Comparison of ENCODE assay signal across 12 cellular contexts in genomic region chr21:41752231-41752681, GRCh38. TPM values are rescaled to one million over a fixed set of nuclear protein-coding genes. Genes with fewer than 3 reads are reported as not detected.
A peak's percentile ranks its signal among the peaks of the same experiment; 100 is the strongest.
DNase-seq lines count a peak whose midpoint lies in the region; ATAC-seq and TF ChIP-seq lines count a peak whose summit lies in the region.
"Had no signal": no experiment of that assay in that cellular context is flagged by ENCODE, and none has a peak within 500 bp of the region (broad histone marks: within the 10 kb centered on the region; RNA-seq: fewer than 3 reads in every experiment).

No MANE protein-coding gene starts in this region.

- H3K4me1 ChIP-seq in testis (no peaks in the 10 kb centered on the region), BE2C (no peaks in the 10 kb centered on the region), transverse colon (peaks cover 0 to 3% (median 0%) of the 10 kb centered on the region in 4 donors)

- intact Hi-C loops in testis (cut with DNase I; ENCODE audit: low total_unique reads), result no loop called here
- intact Hi-C loops in transverse colon (cut with DNase I; ENCODE audit: low total_unique reads), result no loop called here

- H3K9me3 ChIP-seq in testis (no peaks in the 10 kb centered on the region), BE2C (no peaks in the 10 kb centered on the region), transverse colon (no peaks in the 10 kb centered on the region)

- TF ChIP-seq CTCF in foreskin fibroblast (IDR thresholded peaks at IDR 0.05; ENCODE audit: low read depth, low read length), result no peak
- TF ChIP-seq CTCF in testis (IDR thresholded peaks at IDR 0.05), result no peak
- TF ChIP-seq CTCF in BE2C (IDR thresholded peaks at IDR 0.05; ENCODE audit: low read depth, low read length), result no peak
- TF ChIP-seq CTCF in transverse colon (IDR thresholded peaks at IDR 0.05), result no peak

- H3K4me3 ChIP-seq in H7 (ENCODE audit: insufficient read depth, low read depth, low read length) (no peak overlapping the region), foreskin fibroblast (ENCODE audit: low read depth in 1 of 2, low read length in 2 of 2) (no peak overlapping the region), testis (no peak overlapping the region), BE2C (ENCODE audit: low read depth, low read length) (no peak overlapping the region), transverse colon (no peak overlapping the region)

- no peaks in the 10 kb centered on the region; the same call in 1 of the 2 replicates for H3K36me3 ChIP-seq in H7 (replicated peaks; ENCODE audit: control insufficient read depth, insufficient read depth, low read length)
- H3K36me3 ChIP-seq in testis (ENCODE audit: low read depth, missing control alignments), result no peaks in the 10 kb centered on the region
- no peaks in the 10 kb centered on the region for H3K36me3 ChIP-seq in BE2C
- no peaks in the 10 kb centered on the region for H3K36me3 ChIP-seq in transverse colon

- H3K27me3 ChIP-seq in H7 (ENCODE audit: control insufficient read depth, insufficient read depth, low read length) (no peaks in the 10 kb centered on the region), testis (no peaks in the 10 kb centered on the region), BE2C (peaks cover 4% of the 10 kb centered on the region; the same call in 1 of the 2 replicates), transverse colon (no peaks in the 10 kb centered on the region)

- peak; percentile 61 for DNase-seq in H7
- peak; percentile 94 for DNase-seq in RPMI7951 (ENCODE audit: low read depth)
- peak; percentile 93 to 95 for DNase-seq in foreskin fibroblast
- peak; percentile 62 for DNase-seq in stromal cell of bone marrow (ENCODE audit: low read depth)
- no peak for DNase-seq in testis
- no peak for DNase-seq in BE2C
- DNase-seq in transverse colon, result no peak
- DNase-seq: activated B cell treated with CpG ODN at 0.5 μM for 24 hours; activated naive CD8-positive, alpha-beta T cell treated with anti-CD3 and anti-CD28 coated beads, Interleukin-2, amount 50 U/mL, for 24 hours; stimulated activated CD8-positive, alpha-beta memory T cell treated with anti-CD3 and anti-CD28 coated beads, Interleukin-4, amount 100 ng/mL, for 48 hours had no signal

- ATAC-seq in HG02870 (IDR thresholded peaks at IDR 0.05; ENCODE audit: unreplicated experiment), result no peak
- ATAC-seq: activated naive CD8-positive, alpha-beta T cell treated with anti-CD3 and anti-CD28 coated beads, Interleukin-2, amount 50 U/mL, for 24 hours had no signal

- in situ Hi-C loops in transverse colon (cut with MboI; ENCODE audit: low pct_ligation_motif_present in 1 of 4, low pct_unique_long_range_greater_than_20kb in 1 of 4, low sequenced_read_pairs in 3 of 4), result no loop called here

- H3K27ac ChIP-seq in testis (no peak overlapping the region), transverse colon (no peak overlapping the region)
- H3K27ac ChIP-seq: HL-60 had no signal

- no peak for TF ChIP-seq POLR2A in testis (IDR thresholded peaks at IDR 0.05)
- TF ChIP-seq POLR2A in transverse colon (IDR thresholded peaks at IDR 0.05), result no peak

- no peak for TF ChIP-seq EP300 in transverse colon (IDR thresholded peaks at IDR 0.05; ENCODE audit: low read depth)

- WGBS in testis, 2 donors, result 83 to 88% methylated on average over 13 of the region's 13 CpGs
- WGBS in transverse colon (ENCODE audit: low coverage in 1 of 2), 2 donors, result 87% methylated on average over 13 of the region's 13 CpGs; no CpG with 5 or more reads in 1 of the 2 donors

RNA-seq across cellular contexts. Expression of gene RIPK4, which starts 14.6 kb away (rescaled TPM):
- total RNA-seq in H7 (2014; rRNA removed; shearing (Covaris generic)), result 10.5 and 11.7 TPM in 2 replicates
- 10.3 and 12.3 TPM in 2 replicates for total RNA-seq in RPMI7951 (2014; rRNA removed; shearing (Covaris generic))
- 10 to 100 TPM in 1 of 2 donors, 1 to 10 TPM in 1; 5.9 to 10.2 TPM for total RNA-seq in testis
- 3.9 TPM for polyA plus RNA-seq in testis (ENCODE audit: insufficient read depth, low read depth, low replicate concordance)
- not detected for polyA plus RNA-seq in BE2C (2012; ENCODE audit: insufficient read depth, insufficient read length, low read depth)
- 10 to 100 TPM in 2 of 4 donors, 1 to 10 TPM in 2; 4.4 to 20.5 (median 10.6) TPM for total RNA-seq in transverse colon

Comparison
In these comparisons a context has a peak if more than half of its experiments do, and no peak if none do; other contexts are left out.
1. DNase-seq: peak in H7 (single experiment), RPMI7951 (single experiment), foreskin fibroblast (2 of 2) and stromal cell of bone marrow (single experiment); none in testis (single experiment), BE2C (single experiment) and transverse colon (single experiment).